In the genomic region with DNA sequence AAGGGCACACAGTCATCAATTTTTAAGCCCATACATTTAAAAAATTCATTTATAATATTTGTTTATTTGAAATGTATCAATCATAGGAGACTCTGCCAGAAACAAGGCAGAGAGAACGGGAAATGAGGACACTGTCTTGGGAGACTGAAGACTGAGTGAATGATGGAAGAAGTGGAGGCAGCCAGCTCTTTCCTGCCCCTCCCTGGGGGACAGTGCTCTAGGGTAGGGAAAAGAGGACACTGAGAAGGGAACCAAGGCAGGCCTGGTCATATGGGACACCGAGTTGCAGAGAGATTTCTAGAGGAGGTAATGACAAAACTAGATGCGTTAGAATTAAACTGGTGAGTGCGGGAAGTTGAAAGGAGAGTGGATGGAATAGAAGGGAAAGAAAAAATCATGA, we compare ENCODE assay signal across 9 cellular contexts. TPM values are rescaled to one million over a fixed set of nuclear protein-coding genes. Genes with fewer than 3 reads are reported as not detected.
DNase-seq lines count a peak whose midpoint lies in the region; ATAC-seq and TF ChIP-seq lines count a peak whose summit lies in the region.
"Had no signal": no experiment of that assay in that cellular context is flagged by ENCODE, and none has a peak within 500 bp of the region (broad histone marks: within the 10 kb centered on the region; RNA-seq: fewer than 3 reads in every experiment).

No MANE protein-coding gene starts in this region.

- H3K4me3 ChIP-seq in heart right ventricle (no peak overlapping the region), sigmoid colon (no peak overlapping the region)

- no peak for TF ChIP-seq POLR2A in sigmoid colon (IDR thresholded peaks at IDR 0.05)

- intact Hi-C loops in CD14-positive monocyte (cut with micrococcal nuclease): loop anchor here in 1 of 2 donors (1.0 to 5.0 kb wide), 3 partner anchors 8 to 101 kb away; partner anchors contain the start of gene PRPF38B
- intact Hi-C loops in heart right ventricle (cut with DNase I): no loop called here
- intact Hi-C loops in sigmoid colon (cut with DNase I): no loop called here

- H3K4me3 Mint-ChIP-seq in CD14-positive monocyte: peak overlapping the region in 1 of 2 donors; percentile 2
- no peak overlapping the region for H3K4me3 Mint-ChIP-seq in T-helper 1 cell treated with Interleukin-12 subunit alpha and Interleukin-12 subunit beta and Interleukin-4 antibody, amounts not matched to agents 30 μg/mL and 1 μg/mL, for 36 hours

- H3K27ac ChIP-seq in heart right ventricle (peak overlapping the region in 9 of 10 donors; percentile 49 to 80 (median 71)), sigmoid colon (peak overlapping the region; percentile 29 to 76 (median 64))

- peak overlapping the region; percentile 91 to 98 (median 96) for H3K27ac Mint-ChIP-seq in CD14-positive monocyte
- H3K27ac Mint-ChIP-seq in T-helper 1 cell treated with Interleukin-12 subunit alpha and Interleukin-12 subunit beta and Interleukin-4 antibody, amounts not matched to agents 30 μg/mL and 1 μg/mL, for 36 hours: peak overlapping the region; percentile 45

- 73 to 75% methylated on average over 4 of the region's 4 CpGs for WGBS in heart right ventricle, 2 donors
- 78 to 90% methylated on average over 4 of the region's 4 CpGs for WGBS in sigmoid colon, 2 donors

- H3K4me1 Mint-ChIP-seq in CD14-positive monocyte: peaks cover 48% of the 10 kb centered on the region
- H3K4me1 Mint-ChIP-seq in T-helper 1 cell treated with Interleukin-12 subunit alpha and Interleukin-12 subunit beta and Interleukin-4 antibody, amounts not matched to agents 30 μg/mL and 1 μg/mL, for 36 hours (ENCODE audit: low read depth): peaks cover 16% of the 10 kb centered on the region

- DNase-seq in CD14-positive monocyte (ENCODE audit: low spot score): no peak
- DNase-seq in heart right ventricle: peak; percentile 15 to 23
- no peak for DNase-seq in sigmoid colon
- no peak for DNase-seq in NCI-H1694 treated with DMSO at 0.1 percent for 48 hours (lab: John Stamatoyannopoulos, UW)
- no peak for DNase-seq in dedifferentiated amniotic fluid mesenchymal stem cell (ENCODE audit: extremely low spot score)
- no peak for DNase-seq in activated CD8-positive, alpha-beta memory T cell treated with anti-CD3 and anti-CD28 coated beads, Interleukin-2, amount 50 U/mL, for 4 hours
- DNase-seq: COR-L47 had no signal

- peaks cover 21 to 35% of the 10 kb centered on the region in 2 donors for H3K36me3 Mint-ChIP-seq in CD14-positive monocyte
- H3K36me3 Mint-ChIP-seq in T-helper 1 cell treated with Interleukin-12 subunit alpha and Interleukin-12 subunit beta and Interleukin-4 antibody, amounts not matched to agents 30 μg/mL and 1 μg/mL, for 36 hours (ENCODE audit: low read depth): peaks cover 1% of the 10 kb centered on the region

- H3K4me1 ChIP-seq in heart right ventricle (peaks cover 4 to 54% (median 41%) of the 10 kb centered on the region in 9 donors), sigmoid colon (peaks cover 0 to 25% (median 11%) of the 10 kb centered on the region in 4 donors)

- H3K9me3 ChIP-seq in heart right ventricle (no peaks in the 10 kb centered on the region), sigmoid colon (no peaks in the 10 kb centered on the region)

- TF ChIP-seq EP300 in sigmoid colon (IDR thresholded peaks at IDR 0.05): no peak

- H3K27me3 ChIP-seq in heart right ventricle: no peaks in the 10 kb centered on the region
- H3K27me3 ChIP-seq in sigmoid colon: no peaks in the 10 kb centered on the region

- TF ChIP-seq CTCF in CD14-positive monocyte (IDR thresholded peaks at IDR 0.05) (no peak), heart right ventricle (IDR thresholded peaks at IDR 0.05) (no peak), sigmoid colon (IDR thresholded peaks at IDR 0.05) (no peak)

- peaks cover 0 to 6% (median 2%) of the 10 kb centered on the region in 3 donors for H3K27me3 Mint-ChIP-seq in CD14-positive monocyte (ENCODE audit: low read depth in 3 of 3)
- H3K27me3 Mint-ChIP-seq in T-helper 1 cell treated with Interleukin-12 subunit alpha and Interleukin-12 subunit beta and Interleukin-4 antibody, amounts not matched to agents 30 μg/mL and 1 μg/mL, for 36 hours (ENCODE audit: low read depth): no peaks in the 10 kb centered on the region

- ATAC-seq in heart right ventricle (peak in 7 of 8 donors; percentile 57 to 77 (median 64)), GM18519 (IDR thresholded peaks at IDR 0.05; ENCODE audit: low FRiP score, unreplicated experiment) (no peak)

- peaks cover 0 to 2% (median 0%) of the 10 kb centered on the region in 7 donors for H3K9me3 Mint-ChIP-seq in CD14-positive monocyte
- peaks cover 4% of the 10 kb centered on the region for H3K9me3 Mint-ChIP-seq in T-helper 1 cell treated with Interleukin-12 subunit alpha and Interleukin-12 subunit beta and Interleukin-4 antibody, amounts not matched to agents 30 μg/mL and 1 μg/mL, for 36 hours

- no peaks in the 10 kb centered on the region for H3K36me3 ChIP-seq in heart right ventricle
- no peaks in the 10 kb centered on the region for H3K36me3 ChIP-seq in sigmoid colon

RNA-seq across cellular contexts. Expression of gene EEIG2, which starts 31.6 kb away (rescaled TPM):
- polyA plus RNA-seq in CD14-positive monocyte (1 to 10 TPM; 1.4 to 4.3 TPM), heart right ventricle (1 to 10 TPM; 1.5 to 1.6 TPM), sigmoid colon (10 to 100 TPM; 10.6 to 12.0 (median 11.8) TPM)
- total RNA-seq in heart right ventricle (1 to 10 TPM; 3.5 to 10.0 (median 6.1) TPM), sigmoid colon (10 to 100 TPM; 11.0 to 17.2 (median 13.4) TPM)

Comparison
In these comparisons a context has a peak if more than half of its experiments do, and no peak if none do; other contexts are left out.
1. DNase-seq: peak in heart right ventricle (2 of 2); none in CD14-positive monocyte (single experiment), sigmoid colon (single experiment), NCI-H1694 treated with DMSO at 0.1 percent for 48 hours (single experiment), dedifferentiated amniotic fluid mesenchymal stem cell (single experiment) and activated CD8-positive, alpha-beta memory T cell treated with anti-CD3 and anti-CD28 coated beads, Interleukin-2, amount 50 U/mL, for 4 hours (single experiment).